Comparison of ENCODE assay signal across 8 cellular contexts in genomic region chr1:182143825-182144661, GRCh38.
DNase-seq lines count a peak whose midpoint lies in the region; ATAC-seq and TF ChIP-seq lines count a peak whose summit lies in the region.

No MANE protein-coding gene starts in this region.

- no peaks in the 10 kb centered on the region for H3K9me3 ChIP-seq in fibroblast of lung (ENCODE audit: control insufficient read depth, insufficient read depth, low read depth, low read length)
- no peaks in the 10 kb centered on the region for H3K9me3 ChIP-seq in neuronal stem cell (replicated peaks in 1 of 2; ENCODE audit: control insufficient read depth in 2 of 2, insufficient read depth in 1 of 2, low read depth in 1 of 2, low read length in 2 of 2)

- H2AFZ ChIP-seq in fibroblast of lung (ENCODE audit: low read length) = peak overlapping the region; percentile 73
- H2AFZ ChIP-seq in neuronal stem cell (ENCODE audit: low read length) = peak overlapping the region; percentile 89

- peak overlapping the region; percentile 59 for H2BK5ac ChIP-seq in neuronal stem cell (ENCODE audit: low read length)

- H2AK5ac ChIP-seq in neuronal stem cell (ENCODE audit: low read depth, low read length) = peak overlapping the region; percentile 70

- H3K27ac ChIP-seq in fibroblast of lung (ENCODE audit: insufficient read depth, low read length) (peak overlapping the region; percentile 40), neuronal stem cell (replicated peaks; ENCODE audit: low read length) (peak overlapping the region; percentile 79)

- H3K27me3 ChIP-seq in fibroblast of lung (ENCODE audit: control insufficient read depth, insufficient read depth, low read length) (no peaks in the 10 kb centered on the region), neuronal stem cell (ENCODE audit: control insufficient read depth in 3 of 3, insufficient read depth in 3 of 3, low read depth in 1 of 3, low read length in 3 of 3) (peaks cover 0 to 3% (median 0%) of the 10 kb centered on the region in 3 experiments)

- peak overlapping the region; percentile 24 for H2BK12ac ChIP-seq in neuronal stem cell (ENCODE audit: low read length)

- peak overlapping the region; percentile 22 for H3K23ac ChIP-seq in neuronal stem cell (ENCODE audit: low read depth, low read length, poor library complexity)

- peak overlapping the region; percentile 42 for H2BK15ac ChIP-seq in neuronal stem cell (ENCODE audit: low read length)

- peaks cover 4% of the 10 kb centered on the region for H3K4me1 ChIP-seq in fibroblast of lung (ENCODE audit: control insufficient read depth, extremely low read depth, insufficient read depth, low read length)
- H3K4me1 ChIP-seq in neuronal stem cell (ENCODE audit: control insufficient read depth in 2 of 2, insufficient read depth in 1 of 2, low read depth in 1 of 2, low read length in 2 of 2) = peaks cover 15 to 23% of the 10 kb centered on the region in 2 donors

- no peak overlapping the region for H2BK120ac ChIP-seq in neuronal stem cell (ENCODE audit: low read depth, low read length)

- in situ Hi-C loops in ACHN (cut with HindIII; ENCODE audit: low pct_ligation_motif_present, low pct_unique_long_range_greater_than_20kb, low sequenced_read_pairs) = no loop called here

- WGBS in neuronal stem cell (ENCODE audit: extremely low coverage in 2 of 2, insufficient read length in 2 of 2, insufficient replicate concordance in 1 of 2), 2 donors = no CpG with 5 or more reads among the region's 8 CpGs

- H3K4me2 ChIP-seq in fibroblast of lung (ENCODE audit: extremely low read depth, insufficient read depth, low read length) (no peak overlapping the region), neuronal stem cell (ENCODE audit: insufficient read depth, low read length, poor library complexity, severe bottlenecking) (no peak overlapping the region)

- no peak overlapping the region for H3K4ac ChIP-seq in neuronal stem cell (ENCODE audit: low read length)

- no peak for TF ChIP-seq CTCF in fibroblast of lung (conservative IDR thresholded peaks at IDR 0.05 in 1 of 2, IDR thresholded peaks at IDR 0.05 in 1 of 2; ENCODE audit: low read depth in 1 of 2, low read length in 2 of 2)

- ATAC-seq in GM19395 (IDR thresholded peaks at IDR 0.05; ENCODE audit: unreplicated experiment) = no peak

- H3K36me3 ChIP-seq in fibroblast of lung (ENCODE audit: control insufficient read depth, insufficient read depth, low read length) = no peaks in the 10 kb centered on the region
- no peaks in the 10 kb centered on the region for H3K36me3 ChIP-seq in neuronal stem cell (replicated peaks in 1 of 2; ENCODE audit: control insufficient read depth in 2 of 2, insufficient read depth in 2 of 2, low read length in 2 of 2)

- H4K20me1 ChIP-seq in fibroblast of lung (ENCODE audit: control insufficient read depth, extremely low read depth, insufficient read depth, low read length) = no peaks in the 10 kb centered on the region

- no peaks in the 10 kb centered on the region for H3K79me2 ChIP-seq in fibroblast of lung (ENCODE audit: control insufficient read depth, insufficient read depth, low read length)

- H3K9ac ChIP-seq in fibroblast of lung (ENCODE audit: insufficient read depth, low read length) (no peak overlapping the region), neuronal stem cell (ENCODE audit: low read depth, low read length, poor library complexity) (no peak overlapping the region)

- peak overlapping the region; percentile 98 for H3K18ac ChIP-seq in neuronal stem cell (ENCODE audit: low read length)

- H3K4me3 ChIP-seq in fibroblast of lung (replicated peaks in 1 of 4; ENCODE audit: control extremely low read depth in 1 of 4, insufficient read depth in 1 of 4, low read depth in 3 of 4, low read length in 4 of 4) (no peak overlapping the region), neuronal stem cell (ENCODE audit: low read length in 2 of 2) (peak overlapping the region in 1 of 2 donors; percentile 37)

- H3K79me1 ChIP-seq in neuronal stem cell (ENCODE audit: low read depth, low read length) = no peaks in the 10 kb centered on the region

- H4K91ac ChIP-seq in neuronal stem cell (ENCODE audit: low read depth, low read length, poor library complexity) = peak overlapping the region; percentile 11

- no peak overlapping the region for H3K14ac ChIP-seq in neuronal stem cell (ENCODE audit: low read length)

- peak overlapping the region; percentile 45 for H4K8ac ChIP-seq in neuronal stem cell (ENCODE audit: low read depth, low read length)

- DNase-seq in GM04503 (ENCODE audit: low read depth) (peak; percentile 34), RPMI8226 (peak; percentile 67), fibroblast of lung (ENCODE audit: low read depth in 2 of 2) (peak; percentile 72 to 90), neuronal stem cell (ENCODE audit: low spot score) (peak; percentile 38), ACHN (no peak), NK-92 (lab: John Stamatoyannopoulos, UW; ENCODE audit: unreplicated experiment) (no peak)
- no peak for DNase-seq in stimulated activated naive CD4-positive, alpha-beta T cell treated with Interleukin-2 at 50 U/mL for 16 hours (lab: John Stamatoyannopoulos, UW)

Comparison
In these comparisons a context has a peak if more than half of its experiments do, and no peak if none do; other contexts are left out.
1. DNase-seq: peak in GM04503 (single experiment), RPMI8226 (single experiment), fibroblast of lung (2 of 2) and neuronal stem cell (single experiment); none in stimulated activated naive CD4-positive, alpha-beta T cell treated with Interleukin-2 at 50 U/mL for 16 hours (single experiment), ACHN (single experiment) and NK-92 (single experiment).